14 cellular contexts compared by ENCODE assay signal in genomic region chr17:16916557-16916920, GRCh38. TPM values are rescaled to one million over a fixed set of nuclear protein-coding genes. Genes with fewer than 3 reads are reported as not detected.
DNase-seq lines count a peak whose midpoint lies in the region; ATAC-seq and TF ChIP-seq lines count a peak whose summit lies in the region.
"Had no signal": no experiment of that assay in that cellular context is flagged by ENCODE, and none has a peak within 500 bp of the region (broad histone marks: within the 10 kb centered on the region; RNA-seq: fewer than 3 reads in every experiment).

No MANE protein-coding gene starts in this region.

- H3K9ac ChIP-seq in HCT116 (ENCODE audit: low read length), result no peak overlapping the region
- H3K9ac ChIP-seq in OCI-LY3 (ENCODE audit: low read length), result no peak overlapping the region
- H3K9ac ChIP-seq: KMS-11 had no signal

- H3K36me3 ChIP-seq in HCT116 (ENCODE audit: control insufficient read depth in 1 of 2, insufficient read depth in 2 of 2, low read length in 2 of 2) (no peaks in the 10 kb centered on the region), OCI-LY3 (replicated peaks; ENCODE audit: low read depth, low read length) (no peaks in the 10 kb centered on the region), A673 (ENCODE audit: insufficient read depth, low read length, poor library complexity, severe bottlenecking) (no peaks in the 10 kb centered on the region)

- ATAC-seq in HCT116, result no peak

- H3K79me2 ChIP-seq in HCT116 (ENCODE audit: insufficient read depth, low read length) (no peaks in the 10 kb centered on the region), OCI-LY3 (ENCODE audit: low read length) (no peaks in the 10 kb centered on the region)

- CTCF ChIA-PET in HCT116 (lab: Charles Lee) (no interaction called here), A673 (lab: Charles Lee) (no interaction called here)

- H4K20me1 ChIP-seq in HCT116 (ENCODE audit: insufficient read depth), result no peaks in the 10 kb centered on the region
- H4K20me1 ChIP-seq in OCI-LY3 (ENCODE audit: insufficient read depth, low read length), result no peaks in the 10 kb centered on the region

- H3K9me3 ChIP-seq in HCT116 (ENCODE audit: control insufficient read depth in 1 of 2, insufficient read depth in 1 of 2, low read depth in 1 of 2, low read length in 2 of 2), result no peaks in the 10 kb centered on the region
- no peaks in the 10 kb centered on the region for H3K9me3 ChIP-seq in OCI-LY3 (ENCODE audit: insufficient read depth, low read length)
- no peaks in the 10 kb centered on the region for H3K9me3 ChIP-seq in A673 (ENCODE audit: low read depth, low read length, poor library complexity, severe bottlenecking)

- intact Hi-C loops in HCT116 (cut with micrococcal nuclease), result no loop called here
- intact Hi-C loops in posterior vena cava (cut with DNase I), result no loop called here
- intact Hi-C loops in A673 (cut with micrococcal nuclease; ENCODE audit: unreplicated experiment), result no loop called here

- H3K27me3 ChIP-seq in HCT116 (ENCODE audit: insufficient read depth, low read length) (no peaks in the 10 kb centered on the region), OCI-LY3 (ENCODE audit: low read depth, low read length) (no peaks in the 10 kb centered on the region), A673 (replicated peaks; ENCODE audit: insufficient read depth, low read depth, low read length, poor library complexity) (no peaks in the 10 kb centered on the region)

- H2AFZ ChIP-seq in HCT116 (ENCODE audit: low read depth, low read length, poor library complexity, severe bottlenecking), result peak overlapping the region; percentile 44
- 0 out of 2 replicates have a peak overlapping the region, but pooled peaks have one; percentile 31 for H2AFZ ChIP-seq in OCI-LY3 (ENCODE audit: low read depth, low read length)

- POLR2A ChIA-PET in HCT116 (lab: Charles Lee), result interaction anchor here (1.0 kb wide), 1 partner anchor 75 kb away, joined by 3 read pairs; no protein-coding TSS in a partner anchor
- POLR2A ChIA-PET in A673 (lab: Charles Lee; ENCODE audit: low non-redundant PET), result no interaction called here

- no peak overlapping the region for H3K4me2 ChIP-seq in HCT116 (ENCODE audit: low read length)
- H3K4me2 ChIP-seq in OCI-LY3 (ENCODE audit: low read length), result peak overlapping the region; percentile 66; the same call in 1 of the 2 replicates

- H3K4me3 ChIP-seq in HCT116 (replicated peaks in 1 of 2; ENCODE audit: low read depth in 1 of 2, low read length in 2 of 2), result no peak overlapping the region
- no peak overlapping the region for H3K4me3 ChIP-seq in OCI-LY3 (ENCODE audit: low read length)
- no peak overlapping the region for H3K4me3 ChIP-seq in A673 (ENCODE audit: low read depth, low read length, poor library complexity, severe bottlenecking)
- H3K4me3 ChIP-seq: SK-N-MC had no signal

- TF ChIP-seq CTCF in HCT116 (IDR thresholded peaks at IDR 0.05 in 2 of 3, conservative IDR thresholded peaks at IDR 0.05 in 1 of 3; ENCODE audit: borderline replicate concordance in 1 of 3, insufficient read depth in 1 of 3, low read depth in 2 of 3, low read length in 2 of 3) (no peak), OCI-LY3 (IDR thresholded peaks at IDR 0.05; ENCODE audit: low read depth, low read length) (no peak), A673 (conservative IDR thresholded peaks at IDR 0.05; ENCODE audit: low read depth, low read length) (no peak)

- peak; percentile 0 for DNase-seq in ELF-1 (ENCODE audit: low read depth, low spot score)
- DNase-seq in HCT116 (ENCODE audit: low read depth, low spot score), result no peak
- peak; percentile 49 for DNase-seq in posterior vena cava (ENCODE audit: low spot score)
- DNase-seq in NCI-H748 (lab: John Stamatoyannopoulos, UW; ENCODE audit: unreplicated experiment), result no peak
- no peak for DNase-seq in NCI-H524 (lab: John Stamatoyannopoulos, UW)
- DNase-seq in DMS79 treated with DMSO at 0.1 percent for 48 hours (lab: John Stamatoyannopoulos, UW), result no peak
- DNase-seq in A673 (ENCODE audit: low spot score), result no peak
- DNase-seq: AML-193, DMS79 had no signal

- no peak for TF ChIP-seq RAD21 in HCT116 (IDR thresholded peaks at IDR 0.05; ENCODE audit: low read depth)

- peaks cover 0 to 11% of the 10 kb centered on the region in 2 experiments; a peak in 2 of 4 replicates for H3K4me1 ChIP-seq in HCT116 (ENCODE audit: control insufficient read depth in 1 of 2, insufficient read depth in 2 of 2, low read length in 2 of 2)
- peaks cover 47% of the 10 kb centered on the region for H3K4me1 ChIP-seq in OCI-LY3 (ENCODE audit: low read length)
- H3K4me1 ChIP-seq in A673 (ENCODE audit: insufficient read depth, low read length, poor library complexity, severe bottlenecking), result no peaks in the 10 kb centered on the region

- H3K27ac ChIP-seq in HCT116 (ENCODE audit: low read depth, low read length) (no peak overlapping the region), OCI-LY3 (ENCODE audit: low read length) (no peak overlapping the region), A673 (ENCODE audit: low read depth, low read length, poor library complexity, severe bottlenecking) (no peak overlapping the region)
- H3K27ac ChIP-seq: KMS-11, SK-N-MC had no signal

- TF ChIP-seq POLR2A in HCT116 (IDR thresholded peaks at IDR 0.05; ENCODE audit: borderline replicate concordance, extremely low read depth, insufficient read depth, insufficient read length), result no peak

- BruUV-seq in HCT116 (replicated peaks; lab: Mats Ljungman, UMichigan) (no TSS peak), A673 (replicated peaks; lab: Mats Ljungman, UMichigan) (no TSS peak)

- no peaks in the 10 kb centered on the region for H3K9me2 ChIP-seq in HCT116 (ENCODE audit: insufficient read depth)

- RAD21 ChIA-PET in HCT116 (lab: Charles Lee; ENCODE audit: low non-redundant PET in 1 of 2, low total read pairs in 2 of 2, uncharacterized antibody in 2 of 2, unreplicated experiment in 2 of 2), result interaction anchor here in 1 of 2 experiments (1.1 kb wide), 1 partner anchor 75 kb away, joined by 6 read pairs; no protein-coding TSS in a partner anchor

TF ChIP-seq in HCT116, 20 proteins besides CTCF, POLR2A, EP300 and RAD21:
- no peak for TF ChIP-seq JUND (IDR thresholded peaks at IDR 0.05)
- TF ChIP-seq, protein P1, sequence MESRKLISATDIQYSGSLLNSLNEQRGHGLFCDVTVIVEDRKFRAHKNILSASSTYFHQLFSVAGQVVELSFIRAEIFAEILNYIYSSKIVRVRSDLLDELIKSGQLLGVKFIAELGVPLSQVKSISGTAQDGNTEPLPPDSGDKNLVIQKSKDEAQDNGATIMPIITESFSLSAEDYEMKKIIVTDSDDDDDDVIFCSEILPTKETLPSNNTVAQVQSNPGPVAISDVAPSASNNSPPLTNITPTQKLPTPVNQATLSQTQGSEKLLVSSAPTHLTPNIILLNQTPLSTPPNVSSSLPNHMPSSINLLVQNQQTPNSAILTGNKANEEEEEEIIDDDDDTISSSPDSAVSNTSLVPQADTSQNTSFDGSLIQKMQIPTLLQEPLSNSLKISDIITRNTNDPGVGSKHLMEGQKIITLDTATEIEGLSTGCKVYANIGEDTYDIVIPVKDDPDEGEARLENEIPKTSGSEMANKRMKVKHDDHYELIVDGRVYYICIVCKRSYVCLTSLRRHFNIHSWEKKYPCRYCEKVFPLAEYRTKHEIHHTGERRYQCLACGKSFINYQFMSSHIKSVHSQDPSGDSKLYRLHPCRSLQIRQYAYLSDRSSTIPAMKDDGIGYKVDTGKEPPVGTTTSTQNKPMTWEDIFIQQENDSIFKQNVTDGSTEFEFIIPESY (IDR thresholded peaks at IDR 0.05; ENCODE audit: extremely low read depth, insufficient replicate concordance, low read length), result no peak
- TF ChIP-seq FOSL1 (IDR thresholded peaks at IDR 0.05; ENCODE audit: low read depth), result no peak
- TF ChIP-seq ZNF274 (IDR thresholded peaks at IDR 0.05; ENCODE audit: low read depth, low read length), result no peak
- no peak for TF ChIP-seq SIN3A (IDR thresholded peaks at IDR 0.05; ENCODE audit: low read depth)
- no peak for TF ChIP-seq CBX3 (IDR thresholded peaks at IDR 0.05; ENCODE audit: low read depth)
- TF ChIP-seq EZH2 (IDR thresholded peaks at IDR 0.05), result no peak
- TF ChIP-seq REST (IDR thresholded peaks at IDR 0.05; ENCODE audit: low read depth), result no peak

RNA-seq across cellular contexts. Expression of gene TNFRSF13B, which starts 55.4 kb away (rescaled TPM):
- total RNA-seq in HCT116 (2021; ENCODE audit: unreplicated experiment) (not detected), posterior vena cava (not detected), A673 (2021) (not detected in 2 replicates)
- polyA plus RNA-seq in HCT116 (2012), result 0.06 TPM in 1 of 2 replicates, not detected in the other
- total RNA-seq: G401, MCF 10A had no signal

Comparison
In these comparisons a context has a peak if more than half of its experiments do, and no peak if none do; other contexts are left out.
1. DNase-seq: peak in ELF-1 (single experiment) and posterior vena cava (single experiment); none in HCT116 (single experiment), NCI-H748 (single experiment), NCI-H524 (0 of 2), DMS79 treated with DMSO at 0.1 percent for 48 hours (single experiment) and A673 (single experiment).